8 cellular contexts compared by ENCODE assay signal in the genomic region with DNA sequence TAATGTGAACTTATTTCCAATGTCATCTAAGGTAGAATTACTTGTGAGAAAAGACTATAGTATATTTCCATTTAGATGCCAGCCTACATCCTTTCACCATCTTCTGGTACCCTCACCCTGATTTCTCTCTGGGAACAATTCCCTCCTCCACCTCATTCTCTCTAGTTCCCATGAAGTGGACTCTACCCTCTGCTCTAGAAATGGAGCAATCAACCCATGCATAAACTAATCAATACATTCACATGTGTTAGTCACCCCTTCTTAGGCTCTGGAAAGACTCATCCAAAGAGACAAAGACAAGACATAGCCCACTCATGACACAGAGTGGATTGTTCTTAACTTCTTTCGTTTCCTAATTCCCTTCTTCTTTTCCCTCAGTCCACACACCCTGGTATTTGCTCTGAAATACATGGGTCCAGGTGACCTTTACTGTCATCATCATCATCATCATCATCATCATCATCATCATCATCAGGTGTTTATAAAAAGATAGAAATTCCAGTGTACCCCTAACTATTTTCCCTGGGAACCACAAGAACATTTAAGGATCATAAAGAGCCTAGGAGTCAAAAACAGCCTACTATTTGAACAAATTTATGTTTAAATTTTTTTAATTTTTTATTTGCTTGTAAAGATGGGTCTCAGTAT.
"Had no signal": no experiment of that assay in that cellular context is flagged by ENCODE, and none has a peak within 500 bp of the region (broad histone marks: within the 10 kb centered on the region; RNA-seq: fewer than 3 reads in every experiment).

No MANE protein-coding gene starts in this region.

- H3K4me3 ChIP-seq: GM23248, HAP-1 had no signal

- H3K9me3 Mint-ChIP-seq: IgD-negative memory B cell had no signal

- H3K27me3 Mint-ChIP-seq: IgD-negative memory B cell had no signal

- H3K4me1 Mint-ChIP-seq: IgD-negative memory B cell had no signal

- H3K27ac ChIP-seq: GM23248, KMS-11 had no signal

- H3K4me3 Mint-ChIP-seq: IgD-negative memory B cell had no signal

- ATAC-seq: HCT116 had no signal

- H2AFZ ChIP-seq: GM23248 had no signal

- H3K4me2 ChIP-seq: KMS-11 had no signal

- DNase-seq: GM23248, GOT3, H7, KBM-7 had no signal

- H3K9me3 ChIP-seq: HAP-1 had no signal

- H3K9ac ChIP-seq: GM23248, KMS-11 had no signal

- H3K36me3 Mint-ChIP-seq: IgD-negative memory B cell had no signal

- H3K36me3 ChIP-seq: HAP-1 had no signal
